Comparison of ENCODE assay signal across 11 cellular contexts in genomic region chr19:4877753-4878490, GRCh38. TPM values are rescaled to one million over a fixed set of nuclear protein-coding genes. Genes with fewer than 3 reads are reported as not detected.
DNase-seq lines count a peak whose midpoint lies in the region; ATAC-seq, FAIRE-seq and TF ChIP-seq lines count a peak whose summit lies in the region.
"Had no signal": no experiment of that assay in that cellular context is flagged by ENCODE, and none has a peak within 500 bp of the region (broad histone marks: within the 10 kb centered on the region; RNA-seq: fewer than 3 reads in every experiment).

No MANE protein-coding gene starts in this region.

- POLR2A ChIA-PET in HepG2 (lab: Yijun Ruan, JAX): no interaction called here

- H3K4me3 ChIP-seq in HepG2 (replicated peaks in 1 of 3; ENCODE audit: insufficient read depth in 1 of 3, low read depth in 2 of 3, low read length in 3 of 3): no peak overlapping the region; a peak in 1 of 6 replicates
- H3K4me3 ChIP-seq: esophagus squamous epithelium had no signal

- no peak for TF ChIP-seq POLR2A in HepG2 (IDR thresholded peaks at IDR 0.05; ENCODE audit: insufficient read depth in 1 of 2, low read depth in 2 of 2, low read length in 2 of 2)

- peak overlapping the region; percentile 87 to 90 for H3K27ac Mint-ChIP-seq in stimulated activated naive CD8-positive, alpha-beta T cell treated with anti-CD3 and anti-CD28 coated beads, Interleukin-15, amount 100 ng/mL, for 72 hours

- no peak for TF ChIP-seq CTCF in HepG2 (CRISPR knock-in tag; IDR thresholded peaks at IDR 0.05)
- no peak for TF ChIP-seq CTCF in foreskin keratinocyte (conservative IDR thresholded peaks at IDR 0.05)

- peaks cover 0 to 4% of the 10 kb centered on the region in 2 experiments; a peak in 1 of 5 replicates for H3K27me3 ChIP-seq in HepG2 (ENCODE audit: control insufficient read depth in 1 of 2, insufficient read depth in 2 of 2, low read length in 2 of 2)
- no peaks in the 10 kb centered on the region for H3K27me3 ChIP-seq in foreskin keratinocyte

- no peak overlapping the region for H3K9ac ChIP-seq in HepG2 (ENCODE audit: insufficient read depth, low read depth, low read length)

- FAIRE-seq in HepG2 (lab: Jason Lieb, UNC): no peak

- H3K4me1 ChIP-seq in HepG2 (ENCODE audit: insufficient read depth, low read length) (peaks cover 22% of the 10 kb centered on the region; the same call in 1 of the 2 replicates), foreskin keratinocyte (no peaks in the 10 kb centered on the region)

- H3K9me3 Mint-ChIP-seq in stimulated activated naive CD8-positive, alpha-beta T cell treated with anti-CD3 and anti-CD28 coated beads, Interleukin-15, amount 100 ng/mL, for 72 hours: no peaks in the 10 kb centered on the region

- in situ Hi-C loops in HepG2 (cut with HindIII; ENCODE audit: extremely low pct_ligation_motif_present, low pct_unique_long_range_greater_than_20kb): loop anchor here (10.0 kb wide), 1 partner anchor 157 kb away; no protein-coding TSS in a partner anchor

- no peak for TF ChIP-seq EP300 in HepG2 (IDR thresholded peaks at IDR 0.05; ENCODE audit: low read depth in 2 of 2, low read length in 2 of 2)
- TF ChIP-seq EP300 in HepG2 (CRISPR knock-in tag; IDR thresholded peaks at IDR 0.05; ENCODE audit: borderline replicate concordance): no peak

- H3K4me3 Mint-ChIP-seq in stimulated activated naive CD8-positive, alpha-beta T cell treated with anti-CD3 and anti-CD28 coated beads, Interleukin-15, amount 100 ng/mL, for 72 hours: peak overlapping the region in 1 of 2 donors; percentile 82

- no peaks in the 10 kb centered on the region for H3K9me3 ChIP-seq in KOPT-K1 (ENCODE audit: insufficient read depth, low read length, poor library complexity, severe bottlenecking)
- no peaks in the 10 kb centered on the region for H3K9me3 ChIP-seq in HepG2 (ENCODE audit: low read length)
- H3K9me3 ChIP-seq: esophagus squamous epithelium had no signal

- intact Hi-C loops in HepG2 (cut with micrococcal nuclease; ENCODE audit: unreplicated experiment): no loop called here

- H3K79me2 ChIP-seq in HepG2 (ENCODE audit: insufficient read depth, low read length): no peaks in the 10 kb centered on the region

- H3K36me3 ChIP-seq in KOPT-K1 (ENCODE audit: insufficient read depth, low read length) (no peaks in the 10 kb centered on the region), HepG2 (replicated peaks in 1 of 2; ENCODE audit: control insufficient read depth in 1 of 2, insufficient read depth in 2 of 2, low read length in 2 of 2) (no peaks in the 10 kb centered on the region)
- H3K36me3 ChIP-seq: esophagus squamous epithelium had no signal

- 41% methylated on average over 17 of the region's 30 CpGs for WGBS in HepG2 (ENCODE audit: low lambda C conversion rate)

- DNase-seq in cerebellar cortex (ENCODE audit: low spot score) (peak; percentile 17), HepG2 (ENCODE audit: low spot score) (no peak), foreskin keratinocyte (no peak), DMS53 (lab: John Stamatoyannopoulos, UW) (no peak), NCI-H2171 treated with DMSO at 0.1 percent for 48 hours (lab: John Stamatoyannopoulos, UW) (no peak)
- DNase-seq in stimulated activated naive CD8-positive, alpha-beta T cell treated with anti-CD3 and anti-CD28 coated beads, Interleukin-15, amount 100 ng/mL, for 72 hours: peak in 1 of 2 donors; percentile 11
- DNase-seq: activated effector memory CD4-positive, alpha-beta T cell treated with Interleukin-2 at 50 U/mL for 16 hours; esophagus squamous epithelium had no signal

- CTCF ChIA-PET in HepG2 (lab: Yijun Ruan, JAX; ENCODE audit: low intra/inter-chr PET ratio, low total read pairs): no interaction called here

- no TSS peak for BruUV-seq in HepG2 (replicated peaks; lab: Mats Ljungman, UMichigan)

- peak overlapping the region; percentile 94 for H3K27ac ChIP-seq in KOPT-K1 (ENCODE audit: low read depth, low read length, poor library complexity, severe bottlenecking)
- no peak overlapping the region for H3K27ac ChIP-seq in HepG2 (ENCODE audit: extremely low read length, insufficient read depth, low read length)
- H3K27ac ChIP-seq in foreskin keratinocyte: no peak overlapping the region

- no peak overlapping the region for H2AFZ ChIP-seq in HepG2 (ENCODE audit: low read length)

- H4K20me1 ChIP-seq in HepG2 (ENCODE audit: insufficient read depth, low read length): no peaks in the 10 kb centered on the region

- peaks cover 16% of the 10 kb centered on the region for H3K4me1 Mint-ChIP-seq in stimulated activated naive CD8-positive, alpha-beta T cell treated with anti-CD3 and anti-CD28 coated beads, Interleukin-15, amount 100 ng/mL, for 72 hours

- TF ChIP-seq RAD21 in HepG2 (CRISPR knock-in tag; IDR thresholded peaks at IDR 0.05): no peak

- ATAC-seq in HepG2: peak; percentile 38
- peak; percentile 49 for ATAC-seq in stimulated activated naive CD8-positive, alpha-beta T cell treated with anti-CD3 and anti-CD28 coated beads, Interleukin-15, amount 100 ng/mL, for 72 hours
- ATAC-seq in foreskin keratinocyte: no peak
- ATAC-seq in HG03097 (IDR thresholded peaks at IDR 0.05; ENCODE audit: low FRiP score, unreplicated experiment): no peak

- H3K4me2 ChIP-seq in HepG2 (ENCODE audit: low read depth, low read length): no peak overlapping the region

- H3K27me3 Mint-ChIP-seq in stimulated activated naive CD8-positive, alpha-beta T cell treated with anti-CD3 and anti-CD28 coated beads, Interleukin-15, amount 100 ng/mL, for 72 hours: no peaks in the 10 kb centered on the region

RNA-seq across cellular contexts. Expression of gene PLIN3, which starts 10.5 kb away (rescaled TPM):
- 49.3 and 59.8 TPM in 2 replicates for total RNA-seq in HepG2 (2016; rRNA removed; fragmentation: Illumina TruSeq; extraction: Trizol)
- 8.6 and 11.0 TPM in 2 replicates for total RNA-seq in HepG2 (2016; cell fraction: cytosol; rRNA removed; fragmentation: Illumina TruSeq; extraction: Trizol; ENCODE audit: low read depth)
- 52.7 and 59.0 TPM in 2 replicates for total RNA-seq in HepG2 (2016; cell fraction: insoluble cytoplasmic fraction; rRNA removed; fragmentation: Illumina TruSeq; extraction: Trizol)
- total RNA-seq in HepG2 (2016; cell fraction: membrane; rRNA removed; fragmentation: Illumina TruSeq; extraction: Trizol): 25.3 and 25.7 TPM in 2 replicates
- 20.1 and 21.0 TPM in 2 replicates for total RNA-seq in HepG2 (2016; cell fraction: nucleus; rRNA removed; fragmentation: Illumina TruSeq; extraction: Trizol)
- 57.9 and 69.4 TPM in 2 replicates for polyA plus RNA-seq in HepG2 (2011; rRNA removed)
- 64.8 and 97.9 TPM in 2 replicates for polyA plus RNA-seq in HepG2 (2011; cell fraction: cytosol; rRNA removed)
- polyA plus RNA-seq in HepG2 (2011; cell fraction: nucleus; rRNA removed): 34.7 and 36.0 TPM in 2 replicates
- 36.2 and 55.0 TPM in 2 replicates for polyA plus RNA-seq in HepG2 (2012)
- polyA plus RNA-seq in HepG2 (2016; cell fraction: cytosol; fragmentation: Illumina TruSeq; extraction: Trizol; ENCODE audit: low read depth): 10.8 and 11.1 TPM in 2 replicates
- polyA plus RNA-seq in HepG2 (2016; cell fraction: insoluble cytoplasmic fraction; fragmentation: Illumina TruSeq; extraction: Trizol; ENCODE audit: low read depth): 68.3 and 74.9 TPM in 2 replicates
- 20.0 and 20.9 TPM in 2 replicates for polyA plus RNA-seq in HepG2 (2016; cell fraction: membrane; fragmentation: Illumina TruSeq; extraction: Trizol; ENCODE audit: low read depth)
- 31.2 and 32.3 TPM in 2 replicates for polyA plus RNA-seq in HepG2 (2016; cell fraction: nucleus; fragmentation: Illumina TruSeq; extraction: Trizol; ENCODE audit: insufficient read depth, low read depth)
- polyA minus RNA-seq in HepG2 (2011; rRNA and poly(A)+ RNA removed; ENCODE audit: low replicate concordance): 93.3 and 183 TPM in 2 replicates
- 76.8 and 81.5 TPM in 2 replicates for polyA minus RNA-seq in HepG2 (2011; cell fraction: cytosol; rRNA and poly(A)+ RNA removed)
- polyA minus RNA-seq in HepG2 (2011; cell fraction: nucleus; rRNA and poly(A)+ RNA removed): 26.5 and 32.3 TPM in 2 replicates
- total RNA-seq in foreskin keratinocyte: 100 and 116 TPM in 2 replicates
- 105 and 115 TPM in 2 replicates for polyA plus RNA-seq in foreskin keratinocyte

RNA-seq across cellular contexts. Expression of gene ARRDC5, which starts 24.8 kb away (rescaled TPM):
- not detected in 2 replicates for total RNA-seq in HepG2 (2016; rRNA removed; fragmentation: Illumina TruSeq; extraction: Trizol)
- total RNA-seq in HepG2 (2016; cell fraction: cytosol; rRNA removed; fragmentation: Illumina TruSeq; extraction: Trizol; ENCODE audit: low read depth): not detected in 2 replicates
- total RNA-seq in HepG2 (2016; cell fraction: insoluble cytoplasmic fraction; rRNA removed; fragmentation: Illumina TruSeq; extraction: Trizol): not detected in 2 replicates
- total RNA-seq in HepG2 (2016; cell fraction: membrane; rRNA removed; fragmentation: Illumina TruSeq; extraction: Trizol): not detected in 2 replicates
- total RNA-seq in HepG2 (2016; cell fraction: nucleus; rRNA removed; fragmentation: Illumina TruSeq; extraction: Trizol): not detected in 2 replicates
- not detected in 2 replicates for polyA plus RNA-seq in HepG2 (2011; rRNA removed)
- not detected in 2 replicates for polyA plus RNA-seq in HepG2 (2011; cell fraction: cytosol; rRNA removed)
- not detected in 2 replicates for polyA plus RNA-seq in HepG2 (2011; cell fraction: nucleus; rRNA removed)
- not detected in 2 replicates for polyA plus RNA-seq in HepG2 (2012)
- not detected in 2 replicates for polyA plus RNA-seq in HepG2 (2016; cell fraction: cytosol; fragmentation: Illumina TruSeq; extraction: Trizol; ENCODE audit: low read depth)
- not detected in 2 replicates for polyA plus RNA-seq in HepG2 (2016; cell fraction: insoluble cytoplasmic fraction; fragmentation: Illumina TruSeq; extraction: Trizol; ENCODE audit: low read depth)
- not detected in 2 replicates for polyA plus RNA-seq in HepG2 (2016; cell fraction: membrane; fragmentation: Illumina TruSeq; extraction: Trizol; ENCODE audit: low read depth)
- polyA plus RNA-seq in HepG2 (2016; cell fraction: nucleus; fragmentation: Illumina TruSeq; extraction: Trizol; ENCODE audit: insufficient read depth, low read depth): not detected in 2 replicates
- 0.09 TPM in 1 of 2 replicates, not detected in the other for polyA minus RNA-seq in HepG2 (2011; rRNA and poly(A)+ RNA removed; ENCODE audit: low replicate concordance)
- not detected in 2 replicates for polyA minus RNA-seq in HepG2 (2011; cell fraction: cytosol; rRNA and poly(A)+ RNA removed)
- polyA minus RNA-seq in HepG2 (2011; cell fraction: nucleus; rRNA and poly(A)+ RNA removed): not detected in 2 replicates
- total RNA-seq in foreskin keratinocyte: not detected in 2 replicates
- not detected in 2 replicates for polyA plus RNA-seq in foreskin keratinocyte
- polyA plus RNA-seq: neural cell had no signal

RNA-seq across cellular contexts. Expression of gene UHRF1, which starts 31.4 kb away (rescaled TPM):
- total RNA-seq in HepG2 (2016; rRNA removed; fragmentation: Illumina TruSeq; extraction: Trizol) (77.7 and 78.4 TPM in 2 replicates), foreskin keratinocyte (75.9 and 89.2 TPM in 2 replicates)
- 3.9 and 6.2 TPM in 2 replicates for total RNA-seq in HepG2 (2016; cell fraction: cytosol; rRNA removed; fragmentation: Illumina TruSeq; extraction: Trizol; ENCODE audit: low read depth)
- 67.8 and 81.6 TPM in 2 replicates for total RNA-seq in HepG2 (2016; cell fraction: insoluble cytoplasmic fraction; rRNA removed; fragmentation: Illumina TruSeq; extraction: Trizol)
- total RNA-seq in HepG2 (2016; cell fraction: membrane; rRNA removed; fragmentation: Illumina TruSeq; extraction: Trizol): 20.0 and 21.7 TPM in 2 replicates
- 44.9 and 50.5 TPM in 2 replicates for total RNA-seq in HepG2 (2016; cell fraction: nucleus; rRNA removed; fragmentation: Illumina TruSeq; extraction: Trizol)
- polyA plus RNA-seq in HepG2 (2011; rRNA removed) (6.6 and 6.8 TPM in 2 replicates), foreskin keratinocyte (33.8 and 37.4 TPM in 2 replicates)
- polyA plus RNA-seq in HepG2 (2011; cell fraction: cytosol; rRNA removed): 3.1 and 4.8 TPM in 2 replicates
- polyA plus RNA-seq in HepG2 (2011; cell fraction: nucleus; rRNA removed): 10.7 and 15.0 TPM in 2 replicates
- polyA plus RNA-seq in HepG2 (2012): 6.1 and 15.1 TPM in 2 replicates
- polyA plus RNA-seq in HepG2 (2016; cell fraction: cytosol; fragmentation: Illumina TruSeq; extraction: Trizol; ENCODE audit: low read depth): 2.1 and 2.4 TPM in 2 replicates
- polyA plus RNA-seq in HepG2 (2016; cell fraction: insoluble cytoplasmic fraction; fragmentation: Illumina TruSeq; extraction: Trizol; ENCODE audit: low read depth): 65.4 and 73.6 TPM in 2 replicates
- polyA plus RNA-seq in HepG2 (2016; cell fraction: membrane; fragmentation: Illumina TruSeq; extraction: Trizol; ENCODE audit: low read depth): 7.7 and 8.4 TPM in 2 replicates
- polyA plus RNA-seq in HepG2 (2016; cell fraction: nucleus; fragmentation: Illumina TruSeq; extraction: Trizol; ENCODE audit: insufficient read depth, low read depth): 78.8 and 80.1 TPM in 2 replicates
- polyA minus RNA-seq in HepG2 (2011; rRNA and poly(A)+ RNA removed; ENCODE audit: low replicate concordance): 16.7 and 45.7 TPM in 2 replicates
- 4.4 and 8.6 TPM in 2 replicates for polyA minus RNA-seq in HepG2 (2011; cell fraction: cytosol; rRNA and poly(A)+ RNA removed)
- 4.1 and 5.9 TPM in 2 replicates for polyA minus RNA-seq in HepG2 (2011; cell fraction: nucleus; rRNA and poly(A)+ RNA removed)

RNA-seq across cellular contexts. Expression of gene TICAM1, which starts 46.4 kb away (rescaled TPM):
- total RNA-seq in HepG2 (2016; rRNA removed; fragmentation: Illumina TruSeq; extraction: Trizol): 0.95 and 1.3 TPM in 2 replicates
- total RNA-seq in HepG2 (2016; cell fraction: cytosol; rRNA removed; fragmentation: Illumina TruSeq; extraction: Trizol; ENCODE audit: low read depth): 0.30 and 0.44 TPM in 2 replicates
- 1.0 and 1.3 TPM in 2 replicates for total RNA-seq in HepG2 (2016; cell fraction: insoluble cytoplasmic fraction; rRNA removed; fragmentation: Illumina TruSeq; extraction: Trizol)
- total RNA-seq in HepG2 (2016; cell fraction: membrane; rRNA removed; fragmentation: Illumina TruSeq; extraction: Trizol): 1.2 and 1.4 TPM in 2 replicates
- 0.47 and 1.1 TPM in 2 replicates for total RNA-seq in HepG2 (2016; cell fraction: nucleus; rRNA removed; fragmentation: Illumina TruSeq; extraction: Trizol)
- polyA plus RNA-seq in HepG2 (2011; rRNA removed): 0.33 and 0.61 TPM in 2 replicates
- 0.45 and 0.47 TPM in 2 replicates for polyA plus RNA-seq in HepG2 (2011; cell fraction: cytosol; rRNA removed)
- 1.7 and 2.4 TPM in 2 replicates for polyA plus RNA-seq in HepG2 (2011; cell fraction: nucleus; rRNA removed)
- polyA plus RNA-seq in HepG2 (2012): 2.7 and 4.4 TPM in 2 replicates
- 0.70 and 0.91 TPM in 2 replicates for polyA plus RNA-seq in HepG2 (2016; cell fraction: cytosol; fragmentation: Illumina TruSeq; extraction: Trizol; ENCODE audit: low read depth)
- 3.0 and 3.7 TPM in 2 replicates for polyA plus RNA-seq in HepG2 (2016; cell fraction: insoluble cytoplasmic fraction; fragmentation: Illumina TruSeq; extraction: Trizol; ENCODE audit: low read depth)
- 1.5 and 1.9 TPM in 2 replicates for polyA plus RNA-seq in HepG2 (2016; cell fraction: membrane; fragmentation: Illumina TruSeq; extraction: Trizol; ENCODE audit: low read depth)
- polyA plus RNA-seq in HepG2 (2016; cell fraction: nucleus; fragmentation: Illumina TruSeq; extraction: Trizol; ENCODE audit: insufficient read depth, low read depth): 4.0 and 4.6 TPM in 2 replicates
- 0.70 and 1.7 TPM in 2 replicates for polyA minus RNA-seq in HepG2 (2011; rRNA and poly(A)+ RNA removed; ENCODE audit: low replicate concordance)
- polyA minus RNA-seq in HepG2 (2011; cell fraction: cytosol; rRNA and poly(A)+ RNA removed): 1.4 and 1.6 TPM in 2 replicates
- 0.50 and 0.52 TPM in 2 replicates for polyA minus RNA-seq in HepG2 (2011; cell fraction: nucleus; rRNA and poly(A)+ RNA removed)
- total RNA-seq in foreskin keratinocyte: 14.6 and 16.6 TPM in 2 replicates
- polyA plus RNA-seq in foreskin keratinocyte: 24.4 and 26.4 TPM in 2 replicates
- polyA plus RNA-seq: neural cell had no signal

Comparison
In these comparisons a context has a peak if more than half of its experiments do, and no peak if none do; other contexts are left out.
1. ATAC-seq: peak in HepG2 (single experiment) and stimulated activated naive CD8-positive, alpha-beta T cell treated with anti-CD3 and anti-CD28 coated beads, Interleukin-15, amount 100 ng/mL, for 72 hours (single experiment); none in foreskin keratinocyte (single experiment) and HG03097 (single experiment).